In the genomic region with DNA sequence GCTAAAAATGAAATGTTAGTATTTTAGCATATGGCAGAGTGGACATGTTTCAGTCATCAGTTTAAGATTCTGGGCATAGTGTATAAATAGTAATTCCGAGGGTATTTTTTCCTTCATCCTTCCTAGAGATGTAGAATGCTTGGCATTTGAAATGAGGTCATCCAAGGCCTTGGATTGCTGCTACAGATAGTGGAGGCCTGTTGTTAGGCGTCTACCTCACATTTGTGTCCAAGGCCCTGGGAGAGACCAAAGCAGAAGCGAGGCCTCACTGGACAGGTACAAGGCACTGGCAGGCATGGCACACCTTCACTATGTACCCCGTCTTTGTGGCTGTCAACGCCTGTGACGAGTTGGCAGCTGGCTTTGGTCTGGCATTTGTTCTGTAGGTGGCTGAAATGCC, we compare ENCODE assay signal across 19 cellular contexts.
"Had no signal": no experiment of that assay in that cellular context is flagged by ENCODE, and none has a peak within 500 bp of the region (broad histone marks: within the 10 kb centered on the region; RNA-seq: fewer than 3 reads in every experiment).

No MANE protein-coding gene starts in this region.

- H3K4me1 ChIP-seq: breast epithelium, spleen, thyroid gland had no signal

- H3K27ac Mint-ChIP-seq: activated naive CD8-positive, alpha-beta T cell treated with anti-CD3 and anti-CD28 coated beads, Interleukin-2, amount 10 ng/mL, durations not matched to agents 7 days and 5 days; natural killer cell treated with Interleukin-12 subunit alpha and Interleukin-12 subunit beta and Interleukin-15 and Interleukin-18, amount 100 ng/mL, for 72 hours; T-helper 1 cell treated with Interleukin-12 subunit alpha and Interleukin-12 subunit beta and Interleukin-4 antibody, amounts not matched to agents 30 μg/mL and 1 μg/mL, for 36 hours had no signal

- H3K27me3 Mint-ChIP-seq: activated naive CD8-positive, alpha-beta T cell treated with anti-CD3 and anti-CD28 coated beads, Interleukin-2, amount 10 ng/mL, durations not matched to agents 7 days and 5 days; natural killer cell treated with Interleukin-12 subunit alpha and Interleukin-12 subunit beta and Interleukin-15 and Interleukin-18, amount 100 ng/mL, for 72 hours had no signal

- H3K36me3 Mint-ChIP-seq: activated naive CD8-positive, alpha-beta T cell treated with anti-CD3 and anti-CD28 coated beads, Interleukin-2, amount 10 ng/mL, durations not matched to agents 7 days and 5 days; natural killer cell treated with Interleukin-12 subunit alpha and Interleukin-12 subunit beta and Interleukin-15 and Interleukin-18, amount 100 ng/mL, for 72 hours had no signal

- H3K4me3 Mint-ChIP-seq: activated naive CD8-positive, alpha-beta T cell treated with anti-CD3 and anti-CD28 coated beads, Interleukin-2, amount 10 ng/mL, durations not matched to agents 7 days and 5 days; natural killer cell treated with Interleukin-12 subunit alpha and Interleukin-12 subunit beta and Interleukin-15 and Interleukin-18, amount 100 ng/mL, for 72 hours; T-helper 1 cell treated with Interleukin-12 subunit alpha and Interleukin-12 subunit beta and Interleukin-4 antibody, amounts not matched to agents 30 μg/mL and 1 μg/mL, for 36 hours had no signal

- H3K27ac ChIP-seq: breast epithelium, coronary artery, heart right ventricle, neutrophil, pancreas, spleen, thyroid gland, VCaP had no signal

- DNase-seq: activated CD4-positive, alpha-beta T cell treated with anti-CD3 and anti-CD28 coated beads for 1 hour; activated CD8-positive, alpha-beta memory T cell treated with anti-CD3 and anti-CD28 coated beads for 24 hours; activated naive CD8-positive, alpha-beta T cell treated with anti-CD3 and anti-CD28 coated beads, Interleukin-2, amount 10 ng/mL, durations not matched to agents 7 days and 5 days; anterior cingulate cortex; heart right ventricle; left cardiac atrium; pancreas; spleen; stimulated activated CD8-positive, alpha-beta memory T cell treated with anti-CD3 and anti-CD28 coated beads, Interleukin-4, amount 100 ng/mL, for 48 hours; stimulated activated naive CD4-positive, alpha-beta T cell; thyroid gland had no signal

- H3K4me3 ChIP-seq: breast epithelium, coronary artery, heart right ventricle, pancreas, spleen, thyroid gland had no signal

- H3K27me3 ChIP-seq: breast epithelium, heart right ventricle, neutrophil, pancreas, spleen, thyroid gland had no signal

- H3K9me3 Mint-ChIP-seq: activated naive CD8-positive, alpha-beta T cell treated with anti-CD3 and anti-CD28 coated beads, Interleukin-2, amount 10 ng/mL, durations not matched to agents 7 days and 5 days; natural killer cell treated with Interleukin-12 subunit alpha and Interleukin-12 subunit beta and Interleukin-15 and Interleukin-18, amount 100 ng/mL, for 72 hours; T-helper 1 cell treated with Interleukin-12 subunit alpha and Interleukin-12 subunit beta and Interleukin-4 antibody, amounts not matched to agents 30 μg/mL and 1 μg/mL, for 36 hours had no signal

- H3K36me3 ChIP-seq: breast epithelium, heart right ventricle, neutrophil, pancreas, thyroid gland had no signal

- H3K9me3 ChIP-seq: breast epithelium, heart right ventricle, neutrophil, pancreas, spleen, thyroid gland had no signal

- ATAC-seq: esophagus mucosa; heart right ventricle; left cardiac atrium; natural killer cell treated with Interleukin-12 subunit alpha and Interleukin-12 subunit beta and Interleukin-15 and Interleukin-18, amount 100 ng/mL, for 72 hours; sciatic nerve had no signal
